In the genomic region with DNA sequence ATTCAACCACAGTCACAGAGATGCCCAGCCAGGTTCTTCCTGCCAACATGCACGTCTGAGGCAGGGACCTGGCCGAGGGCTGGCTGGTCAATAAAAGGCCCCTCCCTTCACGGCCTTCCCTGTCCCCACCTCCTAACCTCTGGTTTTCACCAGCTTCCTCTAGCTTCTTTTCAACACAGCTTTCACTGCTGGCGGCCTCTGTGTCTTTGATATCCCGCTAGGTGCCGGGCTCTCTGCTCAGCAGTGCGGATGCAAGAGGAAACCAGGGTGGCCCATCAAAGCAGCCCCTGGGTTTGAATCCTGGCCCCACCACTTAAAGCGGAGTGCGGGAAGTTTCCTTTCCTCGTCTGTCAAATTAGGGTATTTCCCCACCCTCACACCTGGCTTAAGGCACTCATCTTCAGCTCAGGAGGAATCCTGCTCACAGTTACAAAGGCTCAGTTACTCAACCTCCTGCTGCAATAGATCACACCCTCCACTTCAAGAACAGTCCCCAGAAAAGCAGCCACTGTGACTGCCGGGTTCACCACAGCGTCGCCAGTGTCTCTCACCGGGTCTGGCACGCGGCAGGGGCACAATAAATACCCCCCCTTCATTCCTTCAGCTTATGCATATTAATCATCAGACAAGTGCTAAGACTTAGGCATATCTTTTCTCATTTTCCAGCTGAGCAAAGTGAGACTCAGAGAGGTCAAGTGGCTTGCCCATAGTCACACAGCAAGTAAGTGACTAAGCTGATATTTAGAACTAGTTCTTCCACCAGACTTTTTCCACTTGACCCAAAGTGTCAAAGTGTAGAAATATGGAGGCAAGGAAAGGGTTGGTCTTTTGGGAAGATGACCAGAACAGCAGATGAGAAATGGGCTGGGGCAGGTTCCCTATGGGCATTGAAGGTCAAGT, we compare ENCODE assay signal across 8 cellular contexts. TPM values are rescaled to one million over a fixed set of nuclear protein-coding genes. Genes with fewer than 3 reads are reported as not detected.
DNase-seq lines count a peak whose midpoint lies in the region; ATAC-seq and TF ChIP-seq lines count a peak whose summit lies in the region.

No MANE protein-coding gene starts in this region.

- TF ChIP-seq CTCF in upper lobe of right lung (IDR thresholded peaks at IDR 0.05) (no peak), sigmoid colon (IDR thresholded peaks at IDR 0.05) (no peak)

- H3K56ac ChIP-seq in mesendoderm (ENCODE audit: low read length), result peak overlapping the region; percentile 88

- peak in 1 of 2 donors; percentile 39 for TF ChIP-seq POLR2A in sigmoid colon (IDR thresholded peaks at IDR 0.05)

- no peak overlapping the region for H4K5ac ChIP-seq in mesendoderm (ENCODE audit: low read length)

- TF ChIP-seq EP300 in sigmoid colon (IDR thresholded peaks at IDR 0.05), result no peak

- H3K4me1 ChIP-seq in mesendoderm (ENCODE audit: control insufficient read depth, low read depth, low read length), result peaks cover 14% of the 10 kb centered on the region
- H3K4me1 ChIP-seq in upper lobe of right lung, result peaks cover 36% of the 10 kb centered on the region
- H3K4me1 ChIP-seq in sigmoid colon, result peaks cover 0 to 21% (median 5%) of the 10 kb centered on the region in 4 donors

- intact Hi-C loops in upper lobe of right lung (cut with DNase I) (no loop called here), sigmoid colon (cut with DNase I) (no loop called here)

- no peak overlapping the region for H2BK5ac ChIP-seq in mesendoderm (ENCODE audit: low read length)

- peak overlapping the region; percentile 38 for H3K4ac ChIP-seq in mesendoderm (ENCODE audit: low read depth, low read length)

- H2BK15ac ChIP-seq in mesendoderm (replicated peaks; ENCODE audit: low read depth), result no peak overlapping the region

- H2BK120ac ChIP-seq in mesendoderm (ENCODE audit: low read depth, low read length), result no peak overlapping the region

- peak; percentile 62 for ATAC-seq in GM21529 (IDR thresholded peaks at IDR 0.05; ENCODE audit: unreplicated experiment)
- peak; percentile 73 for ATAC-seq in upper lobe of right lung
- ATAC-seq in HG03025 (IDR thresholded peaks at IDR 0.05; ENCODE audit: low FRiP score, unreplicated experiment), result no peak
- no peak for ATAC-seq in HG03095 (IDR thresholded peaks at IDR 0.05; ENCODE audit: unreplicated experiment)

- no peaks in the 10 kb centered on the region for H3K79me2 ChIP-seq in mesendoderm (ENCODE audit: control insufficient read depth, insufficient read depth, low read length)

- no peak overlapping the region for H4K8ac ChIP-seq in mesendoderm (ENCODE audit: low read depth, low read length)

- H3K9me3 ChIP-seq in upper lobe of right lung (no peaks in the 10 kb centered on the region), sigmoid colon (no peaks in the 10 kb centered on the region)

- no peak overlapping the region for H3K9ac ChIP-seq in mesendoderm (ENCODE audit: low read length)

- no CpG with 5 or more reads among the region's 16 CpGs for WGBS in mesendoderm (ENCODE audit: extremely low coverage, insufficient coverage, low lambda C conversion rate)
- WGBS in sigmoid colon, 2 donors, result 9 to 25% methylated on average over 16 of the region's 16 CpGs

- H3K4me3 ChIP-seq in mesendoderm (ENCODE audit: low read length) (no peak overlapping the region), upper lobe of right lung (no peak overlapping the region), sigmoid colon (no peak overlapping the region)

- peak overlapping the region; percentile 5 for H2AK5ac ChIP-seq in mesendoderm (ENCODE audit: low read length)

- H3K18ac ChIP-seq in mesendoderm (ENCODE audit: low read length), result no peak overlapping the region

- peak; percentile 82 for DNase-seq in NCI-H748 (lab: John Stamatoyannopoulos, UW; ENCODE audit: unreplicated experiment)
- DNase-seq in activated T-helper 1 cell treated with Interleukin-2 at 50 U/mL for 16 hours (ENCODE audit: low read depth), result peak; percentile 36
- DNase-seq in mesendoderm, result peak; percentile 88
- DNase-seq in upper lobe of right lung, result no peak
- DNase-seq in sigmoid colon, result no peak

- no peaks in the 10 kb centered on the region for H3K79me1 ChIP-seq in mesendoderm (ENCODE audit: low read length)

- H3K27ac ChIP-seq in mesendoderm (ENCODE audit: low read depth, low read length), result peak overlapping the region; percentile 39
- peak overlapping the region; percentile 40 for H3K27ac ChIP-seq in upper lobe of right lung
- peak overlapping the region in 1 of 4 donors; percentile 9 for H3K27ac ChIP-seq in sigmoid colon

- H3K36me3 ChIP-seq in mesendoderm (ENCODE audit: control insufficient read depth, insufficient read depth, low read length) (no peaks in the 10 kb centered on the region), upper lobe of right lung (no peaks in the 10 kb centered on the region), sigmoid colon (no peaks in the 10 kb centered on the region)

- H3K27me3 ChIP-seq in mesendoderm (ENCODE audit: insufficient read depth, low read length, poor library complexity), result no peaks in the 10 kb centered on the region
- no peaks in the 10 kb centered on the region for H3K27me3 ChIP-seq in upper lobe of right lung
- H3K27me3 ChIP-seq in sigmoid colon, result no peaks in the 10 kb centered on the region

- H3K4me2 ChIP-seq in mesendoderm (ENCODE audit: low read length), result no peak overlapping the region

- no peak overlapping the region for H3K23ac ChIP-seq in mesendoderm (ENCODE audit: low read length)

RNA-seq across cellular contexts. Expression of gene TXN2, which starts 45.7 kb away (rescaled TPM):
- polyA plus RNA-seq in mesendoderm (2013, experiment 1 of 2), result 46.4 TPM
- 47.9 TPM for polyA plus RNA-seq in mesendoderm (2013, experiment 2 of 2)
- total RNA-seq in upper lobe of right lung (54.2 TPM), sigmoid colon (10 to 100 TPM; 43.2 to 72.2 (median 61.9) TPM)
- polyA plus RNA-seq in sigmoid colon, result 100 to 1,000 TPM; 145 to 181 (median 171) TPM

RNA-seq across cellular contexts. Expression of gene MYH9, which starts 48.0 kb away (rescaled TPM):
- polyA plus RNA-seq in mesendoderm (2013, experiment 1 of 2), result 110 TPM
- polyA plus RNA-seq in mesendoderm (2013, experiment 2 of 2), result 111 TPM
- total RNA-seq in upper lobe of right lung (842 TPM), sigmoid colon (100 to 1,000 TPM; 147 to 273 (median 184) TPM)
- polyA plus RNA-seq in sigmoid colon, result 100 to 1,000 TPM in 1 of 3 donors, 10 to 100 TPM in 2; 63.7 to 307 (median 88.3) TPM

Comparison
In these comparisons a context has a peak if more than half of its experiments do, and no peak if none do; other contexts are left out.
1. ATAC-seq: peak in GM21529 (single experiment) and upper lobe of right lung (single experiment); none in HG03025 (single experiment) and HG03095 (single experiment).
2. DNase-seq: peak in NCI-H748 (single experiment), activated T-helper 1 cell treated with Interleukin-2 at 50 U/mL for 16 hours (single experiment) and mesendoderm (single experiment); none in upper lobe of right lung (single experiment) and sigmoid colon (single experiment).